17 cellular contexts compared by ENCODE assay signal in the genomic region with DNA sequence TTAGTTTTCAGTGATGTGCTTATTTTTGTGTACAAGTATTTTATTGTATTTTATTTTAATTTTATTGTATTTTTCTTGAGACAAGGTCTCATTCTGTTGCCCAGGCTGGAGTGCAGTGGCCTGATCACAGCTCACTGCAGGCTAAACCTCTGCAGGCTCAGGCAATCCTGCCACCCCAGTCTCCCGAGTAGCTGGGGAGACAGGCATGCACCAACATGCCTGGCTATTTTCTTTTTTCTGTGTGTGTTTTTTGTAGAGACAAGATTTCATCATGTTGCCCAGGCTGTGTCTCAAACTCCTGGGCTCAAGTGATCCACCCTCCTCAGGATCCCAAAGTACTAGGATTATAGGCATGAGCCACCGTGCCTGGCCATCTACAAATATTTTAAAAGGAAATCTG.
DNase-seq lines count a peak whose midpoint lies in the region; FAIRE-seq and TF ChIP-seq lines count a peak whose summit lies in the region.
"Had no signal": no experiment of that assay in that cellular context is flagged by ENCODE, and none has a peak within 500 bp of the region (broad histone marks: within the 10 kb centered on the region; RNA-seq: fewer than 3 reads in every experiment).

No MANE protein-coding gene starts in this region.

- H4K5ac ChIP-seq in H1 (ENCODE audit: insufficient read length, low read depth, low read length) = no peak overlapping the region

- POLR2A ChIA-PET in H1 (lab: Charles Lee; ENCODE audit: partially characterized antibody) = no interaction called here

- no peaks in the 10 kb centered on the region for H3K27me3 ChIP-seq in H1 (replicated peaks in 1 of 4; ENCODE audit: control insufficient read depth in 3 of 4, extremely low read depth in 1 of 4, insufficient read depth in 3 of 4, low read length in 3 of 4)
- no peaks in the 10 kb centered on the region for H3K27me3 ChIP-seq in smooth muscle cell (ENCODE audit: low read depth)
- H3K27me3 ChIP-seq: BE2C had no signal

- H3K79me2 ChIP-seq in H1 (ENCODE audit: control insufficient read depth in 1 of 2, insufficient read depth in 2 of 2, low read length in 2 of 2) = no peaks in the 10 kb centered on the region
- H3K79me2 ChIP-seq in smooth muscle cell (ENCODE audit: low read depth) = no peaks in the 10 kb centered on the region

- no peaks in the 10 kb centered on the region for H3K23me2 ChIP-seq in H1 (ENCODE audit: low read depth, low read length)

- TF ChIP-seq CTCF in H1 (IDR thresholded peaks at IDR 0.05; ENCODE audit: control extremely low read depth in 1 of 3, insufficient read depth in 1 of 3, low read depth in 1 of 3, low read length in 3 of 3) = no peak
- no peak for TF ChIP-seq CTCF in smooth muscle cell (IDR thresholded peaks at IDR 0.05; ENCODE audit: borderline replicate concordance, insufficient read depth, poor library complexity, severe bottlenecking)

- TF ChIP-seq RAD21 in H1 (IDR thresholded peaks at IDR 0.05 in 1 of 2, conservative IDR thresholded peaks at IDR 0.05 in 1 of 2; ENCODE audit: low read depth in 2 of 2, low read length in 2 of 2) = no peak

- H3K9ac ChIP-seq in H1 (replicated peaks in 1 of 4; ENCODE audit: extremely low read depth in 1 of 4, low read depth in 3 of 4, low read length in 3 of 4) = no peak overlapping the region
- H3K9ac ChIP-seq in smooth muscle cell (ENCODE audit: low read depth) = no peak overlapping the region

- peak overlapping the region; percentile 32; the same call in 1 of the 2 replicates for H3K18ac ChIP-seq in H1 (ENCODE audit: extremely low read depth, low read length)

- no peak for TF ChIP-seq POLR2A in H1 (IDR thresholded peaks at IDR 0.05; ENCODE audit: control extremely low read depth in 1 of 2, low read depth in 2 of 2, low read length in 2 of 2)

- no peaks in the 10 kb centered on the region for H3K4me1 ChIP-seq in H1 (replicated peaks in 1 of 4; ENCODE audit: control insufficient read depth in 3 of 4, insufficient read depth in 4 of 4, low read length in 3 of 4)
- no peaks in the 10 kb centered on the region for H3K4me1 ChIP-seq in smooth muscle cell (ENCODE audit: low read depth)
- H3K4me1 ChIP-seq: BE2C had no signal

- H2BK120ac ChIP-seq in H1 (replicated peaks; ENCODE audit: low read depth, low read length) = no peak overlapping the region

- H3K9me3 ChIP-seq in H1 (ENCODE audit: insufficient read depth in 2 of 2, low read depth in 1 of 2, low read length in 1 of 2) = no peaks in the 10 kb centered on the region; a peak in 1 of 4 replicates
- H3K9me3 ChIP-seq in smooth muscle cell (replicated peaks; ENCODE audit: low read depth) = no peaks in the 10 kb centered on the region
- H3K9me3 ChIP-seq: BE2C had no signal

- no peak overlapping the region for H3K23ac ChIP-seq in H1 (ENCODE audit: insufficient read length)

- CTCF ChIA-PET in H1 (lab: Charles Lee; ENCODE audit: partially characterized antibody) = no interaction called here

- DNase-seq in NCI-H748 (lab: John Stamatoyannopoulos, UW; ENCODE audit: unreplicated experiment) = peak; percentile 18
- DNase-seq in NCI-H748 treated with DMSO at 0.1 percent for 48 hours (lab: John Stamatoyannopoulos, UW) = no peak
- peak; percentile 62 for DNase-seq in NCI-H2171 treated with DMSO at 0.1 percent for 48 hours (lab: John Stamatoyannopoulos, UW)
- DNase-seq in H1 (ENCODE audit: low read depth in 1 of 2, low spot score in 2 of 2) = no peak
- no peak for DNase-seq in smooth muscle cell (lab: John Stamatoyannopoulos, UW; ENCODE audit: unreplicated experiment)
- no peak for DNase-seq in HCEC 1CT
- no peak for DNase-seq in NCI-H2196 (lab: John Stamatoyannopoulos, UW; ENCODE audit: unreplicated experiment)
- no peak for DNase-seq in KG1 (lab: John Stamatoyannopoulos, UW)
- DNase-seq: 8988T; BE2C; CD4-positive, alpha-beta T cell; Kasumi-1; NCI-H1930; NK-92 treated with Interleukin-12 subunit alpha and Interleukin-12 subunit beta, amount 100 ng/mL, for 24 hours; SHP77 treated with DMSO at 0.1 percent for 48 hours had no signal

- H2BK20ac ChIP-seq in H1 (ENCODE audit: low read length) = no peak overlapping the region

- no peaks in the 10 kb centered on the region for H3F3A ChIP-seq in smooth muscle cell (ENCODE audit: low read depth)

- H3K4ac ChIP-seq in H1 (replicated peaks; ENCODE audit: insufficient read length, low read depth, low read length) = no peak overlapping the region

- no peaks in the 10 kb centered on the region for H3K79me1 ChIP-seq in H1 (ENCODE audit: low read depth, low read length)

- no peaks in the 10 kb centered on the region for H3K36me3 ChIP-seq in H1 (ENCODE audit: control insufficient read depth in 2 of 4, insufficient read depth in 4 of 4, low read length in 3 of 4)
- H3K36me3 ChIP-seq in smooth muscle cell (ENCODE audit: low read depth) = no peaks in the 10 kb centered on the region
- H3K36me3 ChIP-seq: BE2C had no signal

- H3K27ac ChIP-seq in H1 (ENCODE audit: low read depth, low read length) (peak overlapping the region; percentile 59; the same call in 1 of the 2 replicates), smooth muscle cell (ENCODE audit: low read depth) (no peak overlapping the region)

- no peak for FAIRE-seq in H1 (lab: Jason Lieb, UNC)
- FAIRE-seq: GM12891, GM18507 had no signal

- H2BK12ac ChIP-seq in H1 (ENCODE audit: low read depth, low read length) = no peak overlapping the region

- no peak overlapping the region for H3K56ac ChIP-seq in H1 (replicated peaks; ENCODE audit: insufficient read length, low read depth, low read length)

- H2BK5ac ChIP-seq in H1 (ENCODE audit: low read depth, low read length) = no peak overlapping the region; the same call in 1 of the 2 replicates

- no peaks in the 10 kb centered on the region for H4K20me1 ChIP-seq in H1 (replicated peaks in 1 of 2; ENCODE audit: control insufficient read depth in 1 of 2, insufficient read depth in 2 of 2, low read length in 2 of 2)
- no peaks in the 10 kb centered on the region for H4K20me1 ChIP-seq in smooth muscle cell (ENCODE audit: low read depth)

- no peak overlapping the region for H3K14ac ChIP-seq in H1 (ENCODE audit: insufficient read length)

- H3K4me3 ChIP-seq in H1 (ENCODE audit: extremely low read depth in 1 of 4, insufficient read depth in 2 of 4, low read depth in 3 of 4, low read length in 4 of 4) (no peak overlapping the region), smooth muscle cell (no peak overlapping the region)

- H2AK5ac ChIP-seq in H1 (ENCODE audit: low read depth, low read length) = no peak overlapping the region

- no peak overlapping the region for H2BK15ac ChIP-seq in H1 (ENCODE audit: low read length)

- TF ChIP-seq EP300 in H1 (IDR thresholded peaks at IDR 0.05; ENCODE audit: borderline replicate concordance in 1 of 2, low read depth in 2 of 2, low read length in 2 of 2) = no peak

- WGBS in H1 (ENCODE audit: extremely low coverage in 1 of 2, insufficient coverage in 1 of 2, insufficient read length in 1 of 2, insufficient replicate concordance in 2 of 2, low coverage in 1 of 2, low lambda C conversion rate in 2 of 2, missing lambda C conversion rate in 1 of 2), 2 experiments = 94% methylated on average over 2 of the region's 2 CpGs; no CpG with 5 or more reads in 1 of the 2 experiments
- 44% methylated on average over 2 of the region's 2 CpGs for WGBS in smooth muscle cell (ENCODE audit: low lambda C conversion rate)

- H4K8ac ChIP-seq in H1 (ENCODE audit: extremely low read depth, insufficient read depth, low read length) = no peak overlapping the region

- peak overlapping the region; percentile 91 for H2AFZ ChIP-seq in H1 (ENCODE audit: low read length)
- peak overlapping the region; percentile 63 for H2AFZ ChIP-seq in smooth muscle cell (ENCODE audit: low read depth)

- no peak overlapping the region for H4K91ac ChIP-seq in H1 (replicated peaks; ENCODE audit: insufficient read length, low read length)

- H3K4me2 ChIP-seq in H1 (ENCODE audit: insufficient read depth in 1 of 2, low read depth in 2 of 2, low read length in 2 of 2) = no peak overlapping the region
- no peak overlapping the region for H3K4me2 ChIP-seq in smooth muscle cell

TF ChIP-seq in H1, 55 proteins besides CTCF, POLR2A, EP300 and RAD21:
- TF ChIP-seq CHD1 (IDR thresholded peaks at IDR 0.05; ENCODE audit: low read depth, low read length) = no peak
- no peak for TF ChIP-seq KDM5A (IDR thresholded peaks at IDR 0.05; ENCODE audit: low read length)
- no peak for TF ChIP-seq TCF12 (IDR thresholded peaks at IDR 0.05; ENCODE audit: low read depth, low read length)
- TF ChIP-seq CBX8 (IDR thresholded peaks at IDR 0.05; ENCODE audit: borderline replicate concordance, low read depth, low read length) = no peak
- TF ChIP-seq SRF (IDR thresholded peaks at IDR 0.05; ENCODE audit: low read depth, low read length) = no peak
- TF ChIP-seq FOSL1 (IDR thresholded peaks at IDR 0.05; ENCODE audit: insufficient read depth, low read depth, low read length) = no peak
- no peak for TF ChIP-seq CTBP2 (IDR thresholded peaks at IDR 0.05; ENCODE audit: borderline replicate concordance, insufficient read depth, insufficient read length, low read length)
- TF ChIP-seq RFX5 (IDR thresholded peaks at IDR 0.05; ENCODE audit: borderline replicate concordance, low read depth, low read length) = no peak
- TF ChIP-seq JUND (IDR thresholded peaks at IDR 0.05; ENCODE audit: low read length) = no peak
- TF ChIP-seq SP2 (IDR thresholded peaks at IDR 0.05; ENCODE audit: low read length) = no peak

Comparison
In these comparisons a context has a peak if more than half of its experiments do, and no peak if none do; other contexts are left out.
1. DNase-seq: peak in NCI-H748 (single experiment) and NCI-H2171 treated with DMSO at 0.1 percent for 48 hours (single experiment); none in NCI-H748 treated with DMSO at 0.1 percent for 48 hours (single experiment), H1 (0 of 2), smooth muscle cell (single experiment), HCEC 1CT (single experiment), NCI-H2196 (single experiment) and KG1 (single experiment).